In genomic region chr22:31625661-31626426, GRCh38 we compare ENCODE assay signal across 1 cellular context.
TF ChIP-seq lines count a peak whose summit lies in the region.

No MANE protein-coding gene starts in this region.

TF ChIP-seq in HEK293, 187 proteins besides CTCF, POLR2A, EP300 and RAD21:
- TF ChIP-seq ZNF518A (tag by site-specific recombination; conservative IDR thresholded peaks at IDR 0.05; ENCODE audit: low read depth): no peak
- TF ChIP-seq WT1 (tag by site-specific recombination; IDR thresholded peaks at IDR 0.05): 0 out of 2 replicates have a peak, but pooled peaks have one; percentile 25
- no peak for TF ChIP-seq ZSCAN23 (tag by site-specific recombination; IDR thresholded peaks at IDR 0.05)
- no peak for TF ChIP-seq ZNF664 (tag by site-specific recombination; IDR thresholded peaks at IDR 0.05)
TF ChIP-seq in HEK293: peak in this region for 1.
